9 cellular contexts compared by ENCODE assay signal in genomic region chr15:90845201-90845949, GRCh38. TPM values are rescaled to one million over a fixed set of nuclear protein-coding genes. Genes with fewer than 3 reads are reported as not detected.
DNase-seq lines count a peak whose midpoint lies in the region; ATAC-seq and TF ChIP-seq lines count a peak whose summit lies in the region.
"Had no signal": no experiment of that assay in that cellular context is flagged by ENCODE, and none has a peak within 500 bp of the region (broad histone marks: within the 10 kb centered on the region; RNA-seq: fewer than 3 reads in every experiment).

No MANE protein-coding gene starts in this region.

- H3K27me3 ChIP-seq in ACC112 (ENCODE audit: insufficient read depth, low read length) = no peaks in the 10 kb centered on the region
- H3K27me3 ChIP-seq: heart right ventricle had no signal

- peak; percentile 82 for ATAC-seq in HG02798 (IDR thresholded peaks at IDR 0.05; ENCODE audit: poor library complexity, unreplicated experiment)

- in situ Hi-C loops in GM13976 (cut with MboI; ENCODE audit: low sequenced_read_pairs, unreplicated experiment) = no loop called here

- peaks cover 11% of the 10 kb centered on the region for H3K4me1 ChIP-seq in ACC112 (ENCODE audit: control insufficient read depth, insufficient read depth, low read length, unreplicated experiment)

- H3K27ac ChIP-seq in ACC112 (ENCODE audit: low read depth, low read length) = peak overlapping the region; percentile 9; the same call in 1 of the 2 replicates

- no peak overlapping the region for H3K4me3 ChIP-seq in ACC112 (ENCODE audit: low read depth, low read length)
- H3K4me3 ChIP-seq: heart right ventricle had no signal

- TF ChIP-seq CTCF in GM13976 (IDR thresholded peaks at IDR 0.05; ENCODE audit: borderline replicate concordance, control extremely low read depth, extremely low read depth, insufficient read depth, missing control alignments) = no peak

- no peaks in the 10 kb centered on the region for H3K36me3 ChIP-seq in ACC112 (ENCODE audit: insufficient read depth, low read length)
- H3K36me3 ChIP-seq: heart right ventricle had no signal

- H3K79me2 ChIP-seq in ACC112 (ENCODE audit: control insufficient read depth, insufficient read depth, low read length, unreplicated experiment) = no peaks in the 10 kb centered on the region

- H2AFZ ChIP-seq in ACC112 (ENCODE audit: low read length, unreplicated experiment) = peak overlapping the region; percentile 28

- intact Hi-C loops in posterior vena cava (cut with DNase I) = no loop called here

- DNase-seq in GM13976 (ENCODE audit: low spot score) (peak; percentile 74), NCI-H69 (lab: John Stamatoyannopoulos, UW) (peak; percentile 66), astrocyte of the hippocampus (ENCODE audit: low read depth, low spot score) (peak; percentile 80), non-pigmented ciliary epithelial cell (ENCODE audit: low read depth) (peak; percentile 67), superior temporal gyrus (ENCODE audit: extremely low spot score) (no peak), posterior vena cava (ENCODE audit: low spot score) (no peak)
- DNase-seq: heart right ventricle had no signal

RNA-seq across cellular contexts. Expression of gene FURIN, which starts 23.0 kb away (rescaled TPM):
- total RNA-seq in posterior vena cava = 10 to 100 TPM; 38.0 to 52.0 TPM

RNA-seq across cellular contexts. Expression of gene FES, which starts 38.9 kb away (rescaled TPM):
- total RNA-seq in posterior vena cava = 10 to 100 TPM; 31.7 to 41.8 TPM

RNA-seq across cellular contexts. Expression of gene MAN2A2, which starts 57.7 kb away (rescaled TPM):
- 10 to 100 TPM; 53.0 to 57.6 TPM for total RNA-seq in posterior vena cava

Comparison
In these comparisons a context has a peak if more than half of its experiments do, and no peak if none do; other contexts are left out.
1. DNase-seq: peak in GM13976 (single experiment), NCI-H69 (single experiment), astrocyte of the hippocampus (single experiment) and non-pigmented ciliary epithelial cell (single experiment); none in superior temporal gyrus (single experiment) and posterior vena cava (single experiment).